Comparison of ENCODE assay signal across 27 cellular contexts in genomic region chr1:106568575-106568974, GRCh38.
"Had no signal": no experiment of that assay in that cellular context is flagged by ENCODE, and none has a peak within 500 bp of the region (broad histone marks: within the 10 kb centered on the region; RNA-seq: fewer than 3 reads in every experiment).

No MANE protein-coding gene starts in this region.

- H3K4me1 ChIP-seq: esophagus muscularis mucosa, foreskin keratinocyte, gastroesophageal sphincter, heart right ventricle, lower lobe of right lung, prostate gland, right atrium auricular region, stomach, thyroid gland, upper lobe of left lung, uterus had no signal

- H3K27ac ChIP-seq: coronary artery, esophagus muscularis mucosa, foreskin keratinocyte, gastroesophageal sphincter, heart right ventricle, lower lobe of right lung, prostate gland, right atrium auricular region, stomach, thyroid gland, upper lobe of left lung, uterus had no signal

- H3K27me3 ChIP-seq: esophagus muscularis mucosa, foreskin keratinocyte, gastroesophageal sphincter, heart right ventricle, right atrium auricular region, stomach, thyroid gland, upper lobe of left lung, uterus had no signal

- H3K36me3 ChIP-seq: esophagus muscularis mucosa, gastroesophageal sphincter, heart right ventricle, lower lobe of right lung, prostate gland, right atrium auricular region, stomach, thyroid gland, upper lobe of left lung, uterus had no signal

- H3K4me1 Mint-ChIP-seq: naive thymus-derived CD8-positive, alpha-beta T cell had no signal

- H3K27ac Mint-ChIP-seq: naive thymus-derived CD8-positive, alpha-beta T cell had no signal

- H3K4me3 Mint-ChIP-seq: naive thymus-derived CD8-positive, alpha-beta T cell had no signal

- ATAC-seq: foreskin keratinocyte; gastroesophageal sphincter; heart right ventricle; left cardiac atrium; left ventricle myocardium superior; naive thymus-derived CD8-positive, alpha-beta T cell; sciatic nerve had no signal

- DNase-seq: dermis blood vessel endothelial cell; effector memory CD4-positive, alpha-beta T cell; glutamatergic neuron; heart right ventricle; hippocampal formation; left cardiac atrium; left ventricle myocardium superior; lower lobe of right lung; naive thymus-derived CD8-positive, alpha-beta T cell; nucleus accumbens; stimulated activated CD4-positive, alpha-beta T cell treated with anti-CD3 and anti-CD28 coated beads, Interleukin-12 subunit alpha, Interleukin-12 subunit beta, amount 100 ng/mL, for 4 hours; stimulated activated CD4-positive, alpha-beta T cell treated with anti-CD3 and anti-CD28 coated beads, Interleukin-1b, Interleukin-23, amount 100 ng/mL, for 48 hours; stimulated activated CD4-positive, alpha-beta T cell treated with anti-CD3 and anti-CD28 coated beads, Interleukin-4, amount 100 ng/mL, for 1 hour; stimulated activated CD8-positive, alpha-beta memory T cell treated with anti-CD3 and anti-CD28 coated beads, Interleukin-4, amount 100 ng/mL, for 48 hours; stimulated activated naive CD4-positive, alpha-beta T cell treated with Interleukin-2 at 50 U/mL for 16 hours; stomach; thyroid gland; uterus had no signal

- H3K4me3 ChIP-seq: coronary artery, esophagus muscularis mucosa, gastroesophageal sphincter, heart right ventricle, lower lobe of right lung, prostate gland, right atrium auricular region, smooth muscle cell, stomach, thyroid gland, upper lobe of left lung, uterus had no signal

- H3K27me3 Mint-ChIP-seq: naive thymus-derived CD8-positive, alpha-beta T cell had no signal

- H3K4me2 ChIP-seq: smooth muscle cell had no signal

- H3K36me3 Mint-ChIP-seq: naive thymus-derived CD8-positive, alpha-beta T cell had no signal

- H3K9me3 ChIP-seq: esophagus muscularis mucosa, gastroesophageal sphincter, heart right ventricle, lower lobe of right lung, prostate gland, right atrium auricular region, stomach, thyroid gland, upper lobe of left lung, uterus had no signal
